In the genomic region with DNA sequence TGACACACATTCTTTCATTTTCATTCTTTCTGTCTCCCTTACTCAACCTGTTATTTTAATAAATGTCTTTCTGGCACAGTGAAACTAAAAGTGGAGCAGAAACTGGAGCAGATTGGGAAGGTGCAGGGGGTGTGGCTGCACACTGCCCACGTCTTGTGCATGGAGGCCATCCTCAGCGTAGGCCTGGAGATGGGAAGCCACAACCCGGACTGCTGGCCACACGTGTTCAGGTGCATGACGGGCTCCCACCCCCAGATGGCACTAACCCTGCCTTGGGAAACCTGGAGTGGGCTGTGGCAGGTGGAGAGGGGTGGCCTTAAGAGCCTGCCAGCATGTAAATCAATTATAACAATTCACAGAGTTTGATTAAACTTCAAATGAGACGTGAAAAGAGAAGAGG, we compare ENCODE assay signal across 1 cellular context.
TF ChIP-seq lines count a peak whose summit lies in the region.

No MANE protein-coding gene starts in this region.

TF ChIP-seq in H1, 55 proteins besides CTCF, POLR2A, EP300 and RAD21 (continued from another document):
- TF ChIP-seq, protein P1, sequence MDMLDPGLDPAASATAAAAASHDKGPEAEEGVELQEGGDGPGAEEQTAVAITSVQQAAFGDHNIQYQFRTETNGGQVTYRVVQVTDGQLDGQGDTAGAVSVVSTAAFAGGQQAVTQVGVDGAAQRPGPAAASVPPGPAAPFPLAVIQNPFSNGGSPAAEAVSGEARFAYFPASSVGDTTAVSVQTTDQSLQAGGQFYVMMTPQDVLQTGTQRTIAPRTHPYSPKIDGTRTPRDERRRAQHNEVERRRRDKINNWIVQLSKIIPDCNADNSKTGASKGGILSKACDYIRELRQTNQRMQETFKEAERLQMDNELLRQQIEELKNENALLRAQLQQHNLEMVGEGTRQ (IDR thresholded peaks at IDR 0.05; ENCODE audit: low read length), result no peak
- no peak for TF ChIP-seq POU5F1 (IDR thresholded peaks at IDR 0.05; ENCODE audit: low read depth, low read length)
